ENCODE assay signal across 1 cellular context in genomic region chr5:176507911-176508310, GRCh38.
TF ChIP-seq lines count a peak whose summit lies in the region.

No MANE protein-coding gene starts in this region.

TF ChIP-seq in WTC11, 78 proteins besides CTCF, POLR2A, EP300 and RAD21 (continued from another document):
- no peak for TF ChIP-seq E2F4 (CRISPR knock-in tag; IDR thresholded peaks at IDR 0.05; ENCODE audit: borderline replicate concordance, low read depth)
